ENCODE assay signal across 10 cellular contexts in the genomic region with DNA sequence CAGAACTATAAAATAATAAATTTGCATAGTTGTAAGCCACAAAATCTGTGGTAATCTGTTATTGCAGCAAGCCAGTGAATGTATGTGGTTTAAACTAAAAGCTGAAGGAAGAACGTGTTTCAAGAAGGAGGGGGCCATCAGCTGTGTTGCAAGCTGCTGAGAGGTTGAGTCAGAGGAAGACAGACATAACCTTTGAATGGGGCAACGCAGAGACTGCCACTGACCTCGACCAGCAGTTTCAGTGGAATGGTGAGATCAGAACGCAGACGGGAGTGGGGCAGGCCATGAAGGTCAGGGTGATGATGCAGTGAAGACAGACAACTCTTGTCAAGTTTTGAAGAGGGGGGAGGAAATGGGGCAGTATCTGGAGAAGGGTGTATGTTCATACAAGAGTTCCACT. TPM values are rescaled to one million over a fixed set of nuclear protein-coding genes. Genes with fewer than 3 reads are reported as not detected.
A peak's percentile ranks its signal among the peaks of the same experiment; 100 is the strongest.
DNase-seq lines count a peak whose midpoint lies in the region; ATAC-seq and TF ChIP-seq lines count a peak whose summit lies in the region.
"Had no signal": no experiment of that assay in that cellular context is flagged by ENCODE, and none has a peak within 500 bp of the region (broad histone marks: within the 10 kb centered on the region; RNA-seq: fewer than 3 reads in every experiment).

No MANE protein-coding gene starts in this region.

- DNase-seq in EL (peak; percentile 94), NCI-H226 (peak; percentile 73), brain microvascular endothelial cell (peak; percentile 95), NCI-H2196 treated with DMSO at 0.1 percent for 48 hours (lab: John Stamatoyannopoulos, UW; ENCODE audit: unreplicated experiment) (no peak), NCI-H524 (lab: John Stamatoyannopoulos, UW) (no peak)
- DNase-seq in natural killer cell treated with Interleukin-12 subunit alpha and Interleukin-12 subunit beta and Interleukin-15 and Interleukin-18, amount 100 ng/mL, for 72 hours (ENCODE audit: low spot score): peak; percentile 67
- no peak for DNase-seq in stimulated activated naive CD4-positive, alpha-beta T cell (lab: John Stamatoyannopoulos, UW)
- DNase-seq: PC-3 had no signal

- H3K36me3 Mint-ChIP-seq in natural killer cell treated with Interleukin-12 subunit alpha and Interleukin-12 subunit beta and Interleukin-15 and Interleukin-18, amount 100 ng/mL, for 72 hours: no peaks in the 10 kb centered on the region
- H3K36me3 Mint-ChIP-seq: mesothelial cell of epicardium had no signal

- no peaks in the 10 kb centered on the region for H3K27me3 ChIP-seq in brain microvascular endothelial cell (replicated peaks)

- H3K27ac Mint-ChIP-seq in natural killer cell treated with Interleukin-12 subunit alpha and Interleukin-12 subunit beta and Interleukin-15 and Interleukin-18, amount 100 ng/mL, for 72 hours: peak overlapping the region; percentile 61 to 77
- H3K27ac Mint-ChIP-seq: mesothelial cell of epicardium had no signal

- no peaks in the 10 kb centered on the region for H3K36me3 ChIP-seq in brain microvascular endothelial cell (replicated peaks)

- TF ChIP-seq CTCF in brain microvascular endothelial cell (IDR thresholded peaks at IDR 0.05; ENCODE audit: low read depth, low read length, missing control alignments): no peak

- H3K4me1 Mint-ChIP-seq in natural killer cell treated with Interleukin-12 subunit alpha and Interleukin-12 subunit beta and Interleukin-15 and Interleukin-18, amount 100 ng/mL, for 72 hours (ENCODE audit: low read depth in 2 of 2): peaks cover 11 to 13% of the 10 kb centered on the region in 2 donors
- H3K4me1 Mint-ChIP-seq: mesothelial cell of epicardium had no signal

- H3K4me3 Mint-ChIP-seq in natural killer cell treated with Interleukin-12 subunit alpha and Interleukin-12 subunit beta and Interleukin-15 and Interleukin-18, amount 100 ng/mL, for 72 hours: peak overlapping the region; percentile 65
- H3K4me3 Mint-ChIP-seq: mesothelial cell of epicardium had no signal

- peak overlapping the region; percentile 23 for H3K27ac ChIP-seq in brain microvascular endothelial cell

- ATAC-seq in natural killer cell treated with Interleukin-12 subunit alpha and Interleukin-12 subunit beta and Interleukin-15 and Interleukin-18, amount 100 ng/mL, for 72 hours: peak; percentile 90 to 91
- ATAC-seq in HG03097 (IDR thresholded peaks at IDR 0.05; ENCODE audit: low FRiP score, unreplicated experiment): no peak
- ATAC-seq: PC-3 had no signal

- in situ Hi-C loops in brain microvascular endothelial cell (cut with HindIII; ENCODE audit: low pct_ligation_motif_present, low sequenced_read_pairs): no loop called here

- H3K4me3 ChIP-seq in brain microvascular endothelial cell (ENCODE audit: low read depth, low read length): no peak overlapping the region

- H3K9me3 Mint-ChIP-seq in natural killer cell treated with Interleukin-12 subunit alpha and Interleukin-12 subunit beta and Interleukin-15 and Interleukin-18, amount 100 ng/mL, for 72 hours: no peaks in the 10 kb centered on the region

- H3K27me3 Mint-ChIP-seq in natural killer cell treated with Interleukin-12 subunit alpha and Interleukin-12 subunit beta and Interleukin-15 and Interleukin-18, amount 100 ng/mL, for 72 hours: peaks cover 15 to 32% of the 10 kb centered on the region in 2 donors

RNA-seq across cellular contexts. Expression of a gene that starts 23.2 kb away (rescaled TPM):
- 10 to 100 TPM; 39.1 to 60.3 TPM for total RNA-seq in natural killer cell treated with Interleukin-12 subunit alpha and Interleukin-12 subunit beta and Interleukin-15 and Interleukin-18, amount 100 ng/mL, for 72 hours

Comparison
In these comparisons a context has a peak if more than half of its experiments do, and no peak if none do; other contexts are left out.
1. DNase-seq: peak in EL (single experiment), NCI-H226 (single experiment), brain microvascular endothelial cell (single experiment) and natural killer cell treated with Interleukin-12 subunit alpha and Interleukin-12 subunit beta and Interleukin-15 and Interleukin-18, amount 100 ng/mL, for 72 hours (single experiment); none in NCI-H2196 treated with DMSO at 0.1 percent for 48 hours (single experiment), NCI-H524 (0 of 2) and stimulated activated naive CD4-positive, alpha-beta T cell (0 of 6).